3 cellular contexts compared by ENCODE assay signal in genomic region chr11:119130662-119131061, GRCh38.
TF ChIP-seq lines count a peak whose summit lies in the region.

No MANE protein-coding gene starts in this region.

TF ChIP-seq in IMR-90, 13 proteins besides CTCF, POLR2A, EP300 and RAD21:
- no peak for TF ChIP-seq ELK1 (IDR thresholded peaks at IDR 0.05; ENCODE audit: borderline replicate concordance, low read depth, low read length)
- TF ChIP-seq MAFK (IDR thresholded peaks at IDR 0.05; ENCODE audit: low read depth, low read length), result no peak
- TF ChIP-seq RCOR1 (IDR thresholded peaks at IDR 0.05; ENCODE audit: insufficient replicate concordance, low read length), result no peak
- TF ChIP-seq BHLHE40 (IDR thresholded peaks at IDR 0.05; ENCODE audit: low read depth, low read length), result no peak
- no peak for TF ChIP-seq RFX5 (IDR thresholded peaks at IDR 0.05; ENCODE audit: low read depth, low read length)
- TF ChIP-seq CEBPB (IDR thresholded peaks at IDR 0.05; ENCODE audit: low read depth, low read length), result no peak
- TF ChIP-seq CHD1 (IDR thresholded peaks at IDR 0.05; ENCODE audit: low read depth, low read length), result no peak
- no peak for TF ChIP-seq FOS (IDR thresholded peaks at IDR 0.05; ENCODE audit: low read depth, low read length)
- no peak for TF ChIP-seq SMC3 (IDR thresholded peaks at IDR 0.05; ENCODE audit: low read depth, low read length)
- TF ChIP-seq NFE2L2 (IDR thresholded peaks at IDR 0.05; ENCODE audit: low read depth, low read length), result no peak
- no peak for TF ChIP-seq MAZ (IDR thresholded peaks at IDR 0.05; ENCODE audit: borderline replicate concordance, low read depth, low read length)
- no peak for TF ChIP-seq USF2 (IDR thresholded peaks at IDR 0.05; ENCODE audit: low read depth, low read length)
- no peak for TF ChIP-seq MXI1 (IDR thresholded peaks at IDR 0.05; ENCODE audit: borderline replicate concordance, low read depth, low read length)

TF ChIP-seq in K562, 482 proteins besides CTCF, POLR2A, EP300 and RAD21:
- TF ChIP-seq GABPA (tag; conservative IDR thresholded peaks at IDR 0.05; ENCODE audit: low read depth) (peak; percentile 55), RBM15 (IDR thresholded peaks at IDR 0.05; ENCODE audit: insufficient read depth, low read length) (no peak), DDX20 (tag; IDR thresholded peaks at IDR 0.05; ENCODE audit: low read depth) (no peak)

TF ChIP-seq in SK-N-SH, 30 proteins besides CTCF, POLR2A, EP300 and RAD21:
- TF ChIP-seq RFX5 (IDR thresholded peaks at IDR 0.05; ENCODE audit: low read length) (no peak), REST (IDR thresholded peaks at IDR 0.05; ENCODE audit: low read depth, low read length) (no peak), YY1 (IDR thresholded peaks at IDR 0.05; ENCODE audit: low read depth) (no peak), PBX3 (IDR thresholded peaks at IDR 0.05) (no peak), NFIC (IDR thresholded peaks at IDR 0.05; ENCODE audit: borderline replicate concordance) (no peak), TEAD4 (IDR thresholded peaks at IDR 0.05; ENCODE audit: borderline replicate concordance, insufficient read depth) (no peak), SIN3A (IDR thresholded peaks at IDR 0.05; ENCODE audit: borderline replicate concordance, low read depth, low read length) (no peak), TAF1 (IDR thresholded peaks at IDR 0.05; ENCODE audit: borderline replicate concordance, low read depth, low read length) (no peak), FOSL2 (IDR thresholded peaks at IDR 0.05; ENCODE audit: borderline replicate concordance, low read depth) (no peak), GABPA (IDR thresholded peaks at IDR 0.05; ENCODE audit: low read depth) (no peak), NRF1 (IDR thresholded peaks at IDR 0.05; ENCODE audit: low read depth, low read length) (no peak), CHD2 (IDR thresholded peaks at IDR 0.05; ENCODE audit: low read length, partially characterized antibody) (no peak), EZH2phosphoT487 (IDR thresholded peaks at IDR 0.05; ENCODE audit: borderline replicate concordance, low read depth) (no peak), JUND (IDR thresholded peaks at IDR 0.05) (no peak), ZBTB33 (IDR thresholded peaks at IDR 0.05; ENCODE audit: borderline replicate concordance, low read depth) (no peak), IRF3 (IDR thresholded peaks at IDR 0.05; ENCODE audit: low read depth, low read length) (no peak), USF2 (IDR thresholded peaks at IDR 0.05; ENCODE audit: borderline replicate concordance, low read depth, low read length) (no peak)
